In genomic region chr18:50075772-50076171, GRCh38 we compare ENCODE assay signal across 19 cellular contexts.
DNase-seq lines count a peak whose midpoint lies in the region; ATAC-seq and TF ChIP-seq lines count a peak whose summit lies in the region.
"Had no signal": no experiment of that assay in that cellular context is flagged by ENCODE, and none has a peak within 500 bp of the region (broad histone marks: within the 10 kb centered on the region; RNA-seq: fewer than 3 reads in every experiment).

No MANE protein-coding gene starts in this region.

- ATAC-seq in activated B cell treated with CpG ODN at 0.5 μM for 24 hours (ENCODE audit: low read depth), result no peak
- ATAC-seq in stimulated activated naive B cell treated with anti-CD40 and anti-IgM and Interleukin-4, amounts not matched to agents 10 μg/mL and 1 μg/mL and 100 μg/mL, for 72 hours (replicated peaks), result no peak

- no peaks in the 10 kb centered on the region for H3F3A ChIP-seq in Loucy (ENCODE audit: low read depth)

- POLR2A ChIA-PET in activated B cell treated with CpG ODN at 0.5 μM for 24 hours (lab: Charles Lee), result no interaction called here

- no peaks in the 10 kb centered on the region for H3K9me3 ChIP-seq in Loucy (ENCODE audit: insufficient read depth, low read depth, low read length)
- H3K9me3 ChIP-seq: SK-N-SH had no signal

- peaks cover 11% of the 10 kb centered on the region for H3K27me3 Mint-ChIP-seq in activated B cell treated with CpG ODN at 0.5 μM for 24 hours
- H3K27me3 Mint-ChIP-seq in stimulated activated naive B cell treated with anti-CD40 and anti-IgM and Interleukin-4, amounts not matched to agents 10 μg/mL and 1 μg/mL and 100 μg/mL, for 72 hours, result peaks cover 25 to 27% of the 10 kb centered on the region in 2 donors

- no peaks in the 10 kb centered on the region for H3K9me2 ChIP-seq in Loucy (replicated peaks; ENCODE audit: low read depth, low read length)
- H3K9me2 ChIP-seq: SK-N-SH had no signal

- DNase-seq in activated B cell treated with CpG ODN at 0.5 μM for 24 hours, result no peak
- peak; percentile 12 for DNase-seq in kidney epithelial cell (ENCODE audit: low read depth)
- no peak for DNase-seq in stimulated activated naive B cell treated with anti-CD40 and anti-IgM and Interleukin-4, amounts not matched to agents 10 μg/mL and 1 μg/mL and 100 μg/mL, for 72 hours
- DNase-seq in hippocampal formation (lab: John Stamatoyannopoulos, UW), result no peak
- DNase-seq in Kasumi-1 (lab: John Stamatoyannopoulos, UW), result no peak
- DNase-seq in T-helper 2 cell, result no peak
- DNase-seq: ACHN, DND-41, H7, HFFc6, KBM-7, NCI-H1417, NCI-H187, NCI-H2107, NCI-H446, NCI-H526 treated with DMSO at 0.1 percent for 48 hours, Right ventricle myocardium superior, SK-N-SH had no signal

- intact Hi-C loops in activated B cell treated with CpG ODN at 0.5 μM for 24 hours (cut with micrococcal nuclease), result no loop called here

- no peak overlapping the region; the same call in 1 of the 2 replicates for H2AFZ ChIP-seq in Loucy (ENCODE audit: low read length)

- H3K4me1 Mint-ChIP-seq in activated B cell treated with CpG ODN at 0.5 μM for 24 hours, result peaks cover 16% of the 10 kb centered on the region
- H3K4me1 Mint-ChIP-seq in stimulated activated naive B cell treated with anti-CD40 and anti-IgM and Interleukin-4, amounts not matched to agents 10 μg/mL and 1 μg/mL and 100 μg/mL, for 72 hours, result peaks cover 0 to 5% of the 10 kb centered on the region in 2 donors

- H3K27me3 ChIP-seq in Loucy (ENCODE audit: insufficient read depth, low read length, poor library complexity, severe bottlenecking), result no peaks in the 10 kb centered on the region
- H3K27me3 ChIP-seq in kidney epithelial cell (ENCODE audit: control insufficient read depth, insufficient read depth, low read length), result no peaks in the 10 kb centered on the region

- no peaks in the 10 kb centered on the region for H3K36me3 ChIP-seq in Loucy (ENCODE audit: insufficient read depth, low read length)
- no peaks in the 10 kb centered on the region for H3K36me3 ChIP-seq in kidney epithelial cell (ENCODE audit: control insufficient read depth, insufficient read depth, low read length)

- no peak overlapping the region for H3K9ac ChIP-seq in Loucy (ENCODE audit: low read depth, low read length, poor library complexity, severe bottlenecking)
- H3K9ac ChIP-seq: SK-N-SH had no signal

- H3K36me3 Mint-ChIP-seq in activated B cell treated with CpG ODN at 0.5 μM for 24 hours (ENCODE audit: low read depth), result no peaks in the 10 kb centered on the region
- peaks cover 0 to 3% of the 10 kb centered on the region in 2 donors for H3K36me3 Mint-ChIP-seq in stimulated activated naive B cell treated with anti-CD40 and anti-IgM and Interleukin-4, amounts not matched to agents 10 μg/mL and 1 μg/mL and 100 μg/mL, for 72 hours

- TF ChIP-seq CTCF in Loucy (conservative IDR thresholded peaks at IDR 0.05; ENCODE audit: low read length) (no peak), activated B cell treated with CpG ODN at 0.5 μM for 24 hours (IDR thresholded peaks at IDR 0.05) (no peak), kidney epithelial cell (IDR thresholded peaks at IDR 0.05; ENCODE audit: insufficient read depth, low read length, poor library complexity, severe bottlenecking) (no peak)

- no peak overlapping the region for H3K27ac Mint-ChIP-seq in activated B cell treated with CpG ODN at 0.5 μM for 24 hours
- H3K27ac Mint-ChIP-seq in stimulated activated naive B cell treated with anti-CD40 and anti-IgM and Interleukin-4, amounts not matched to agents 10 μg/mL and 1 μg/mL and 100 μg/mL, for 72 hours, result peak overlapping the region; percentile 70
- H3K27ac Mint-ChIP-seq: HFFc6 had no signal

- peak overlapping the region; percentile 18 for H3K4me2 ChIP-seq in Loucy (ENCODE audit: low read depth, low read length, poor library complexity, severe bottlenecking)
- H3K4me2 ChIP-seq: SK-N-SH had no signal

- CTCF ChIA-PET in activated B cell treated with CpG ODN at 0.5 μM for 24 hours (lab: Charles Lee), result no interaction called here

- peaks cover 6% of the 10 kb centered on the region for H3K4me1 ChIP-seq in Loucy (ENCODE audit: insufficient read depth, low read length, poor library complexity, severe bottlenecking)

- H3K9me3 Mint-ChIP-seq in activated B cell treated with CpG ODN at 0.5 μM for 24 hours, result no peaks in the 10 kb centered on the region
- peaks cover 2 to 6% of the 10 kb centered on the region in 2 donors for H3K9me3 Mint-ChIP-seq in stimulated activated naive B cell treated with anti-CD40 and anti-IgM and Interleukin-4, amounts not matched to agents 10 μg/mL and 1 μg/mL and 100 μg/mL, for 72 hours
- H3K9me3 Mint-ChIP-seq: HFFc6 had no signal

- H3K4me3 ChIP-seq in Loucy (ENCODE audit: low read length, poor library complexity, severe bottlenecking), result no peak overlapping the region
- H3K4me3 ChIP-seq in kidney epithelial cell (ENCODE audit: low read depth, low read length), result no peak overlapping the region

- H3K4me3 Mint-ChIP-seq in activated B cell treated with CpG ODN at 0.5 μM for 24 hours, result peak overlapping the region; percentile 5
- no peak overlapping the region for H3K4me3 Mint-ChIP-seq in stimulated activated naive B cell treated with anti-CD40 and anti-IgM and Interleukin-4, amounts not matched to agents 10 μg/mL and 1 μg/mL and 100 μg/mL, for 72 hours
- H3K4me3 Mint-ChIP-seq: HFFc6 had no signal

- H4K20me1 ChIP-seq in Loucy (ENCODE audit: insufficient read depth, low read length, poor library complexity, severe bottlenecking), result no peaks in the 10 kb centered on the region

- H3K79me2 ChIP-seq in Loucy (ENCODE audit: insufficient read depth, low read length), result no peaks in the 10 kb centered on the region
